1 cellular context compared by ENCODE assay signal in genomic region chr6:142918339-142919042, GRCh38.
A peak's percentile ranks its signal among the peaks of the same experiment; 100 is the strongest.
TF ChIP-seq lines count a peak whose summit lies in the region.

No MANE protein-coding gene starts in this region.

TF ChIP-seq in HepG2, 621 proteins besides CTCF, POLR2A, EP300 and RAD21 (continued from another document):
- no peak for TF ChIP-seq ZBTB40 (IDR thresholded peaks at IDR 0.05)
- TF ChIP-seq ZBTB40 (CRISPR knock-in tag; IDR thresholded peaks at IDR 0.05): no peak
- TF ChIP-seq ATF7 (IDR thresholded peaks at IDR 0.05): peak; percentile 59; the same call in 1 of the 2 replicates
- TF ChIP-seq ATF7 (CRISPR knock-in tag; IDR thresholded peaks at IDR 0.05): no peak
- no peak for TF ChIP-seq GLMP (CRISPR knock-in tag; IDR thresholded peaks at IDR 0.05; ENCODE audit: borderline replicate concordance)
- no peak for TF ChIP-seq STAG1 (CRISPR knock-in tag; IDR thresholded peaks at IDR 0.05)
- no peak for TF ChIP-seq KDM3A (CRISPR knock-in tag; IDR thresholded peaks at IDR 0.05; ENCODE audit: low read depth)
- TF ChIP-seq ZNF350 (CRISPR knock-in tag; IDR thresholded peaks at IDR 0.05; ENCODE audit: borderline replicate concordance, low read depth): no peak
TF ChIP-seq in HepG2: peak in this region for 2.
